In genomic region chr11:46916251-46916650, GRCh38 we compare ENCODE assay signal across 9 cellular contexts. TPM values are rescaled to one million over a fixed set of nuclear protein-coding genes. Genes with fewer than 3 reads are reported as not detected.
DNase-seq lines count a peak whose midpoint lies in the region; ATAC-seq and TF ChIP-seq lines count a peak whose summit lies in the region.
"Had no signal": no experiment of that assay in that cellular context is flagged by ENCODE, and none has a peak within 500 bp of the region (broad histone marks: within the 10 kb centered on the region; RNA-seq: fewer than 3 reads in every experiment).

No MANE protein-coding gene starts in this region.

- DNase-seq in breast epithelium (ENCODE audit: low spot score in 2 of 2), result no peak
- DNase-seq in memory B cell (ENCODE audit: low spot score in 2 of 2), result no peak
- DNase-seq in substantia nigra (lab: John Stamatoyannopoulos, UW), result no peak
- DNase-seq in activated effector memory CD4-positive, alpha-beta T cell treated with anti-CD3 and anti-CD28 coated beads, Interleukin-2, amount 50 U/mL, for 16 hours, result no peak
- DNase-seq in glomerular visceral epithelial cell (ENCODE audit: extremely low spot score), result no peak
- no peak for DNase-seq in NCI-H524 (lab: John Stamatoyannopoulos, UW)
- DNase-seq: activated naive CD4-positive, alpha-beta T cell treated with anti-CD3 and anti-CD28 coated beads, Interleukin-2, amount 50 U/mL, for 16 hours had no signal

- no peak for ATAC-seq in memory B cell (ENCODE audit: low read depth)
- no peak for ATAC-seq in GM21717 (IDR thresholded peaks at IDR 0.05; ENCODE audit: unreplicated experiment)

- intact Hi-C loops in breast epithelium (cut with DNase I; ENCODE audit: low total_unique reads), result no loop called here

- H3K27me3 ChIP-seq in breast epithelium, result no peaks in the 10 kb centered on the region

- peak overlapping the region; percentile 53 to 63 for H3K27ac ChIP-seq in breast epithelium
- peak overlapping the region; percentile 80 for H3K27ac ChIP-seq in substantia nigra (ENCODE audit: low read depth, low read length, poor library complexity, severe bottlenecking)

- peak overlapping the region in 3 of 4 donors; percentile 82 to 91 (median 91) for H3K4me3 Mint-ChIP-seq in IgD-negative memory B cell
- peak overlapping the region; percentile 77 for H3K4me3 Mint-ChIP-seq in memory B cell

- H3K27me3 Mint-ChIP-seq in IgD-negative memory B cell, result peaks cover 47% of the 10 kb centered on the region
- peaks cover 32% of the 10 kb centered on the region for H3K27me3 Mint-ChIP-seq in memory B cell

- TF ChIP-seq CTCF in breast epithelium (IDR thresholded peaks at IDR 0.05), result no peak

- H3K4me1 Mint-ChIP-seq in IgD-negative memory B cell (peaks cover 18 to 21% (median 20%) of the 10 kb centered on the region in 3 donors), memory B cell (peaks cover 21% of the 10 kb centered on the region)

- H3K36me3 ChIP-seq in breast epithelium, result no peaks in the 10 kb centered on the region

- TF ChIP-seq POLR2A in breast epithelium (IDR thresholded peaks at IDR 0.05), result no peak

- H3K36me3 Mint-ChIP-seq in IgD-negative memory B cell (no peaks in the 10 kb centered on the region), memory B cell (no peaks in the 10 kb centered on the region)

- H3K9me3 Mint-ChIP-seq in IgD-negative memory B cell (no peaks in the 10 kb centered on the region), memory B cell (no peaks in the 10 kb centered on the region)

- no peak overlapping the region for H3K27ac Mint-ChIP-seq in IgD-negative memory B cell
- no peak overlapping the region for H3K27ac Mint-ChIP-seq in memory B cell

- H3K4me3 ChIP-seq in breast epithelium, result peak overlapping the region; percentile 61 to 83 (median 70)

- no peaks in the 10 kb centered on the region for H3K9me3 ChIP-seq in breast epithelium

- H3K4me1 ChIP-seq in breast epithelium, result no peaks in the 10 kb centered on the region

RNA-seq across cellular contexts. Expression of gene LRP4, which starts 2.1 kb away (rescaled TPM):
- not detected for polyA plus RNA-seq in IgD-negative memory B cell
- total RNA-seq in breast epithelium, result 1 to 10 TPM; 5.2 to 7.5 (median 6.4) TPM

RNA-seq across cellular contexts. Expression of gene CSTPP1, which starts 20.3 kb away (rescaled TPM):
- 17.5 TPM for polyA plus RNA-seq in IgD-negative memory B cell
- 10 to 100 TPM; 13.4 to 43.6 (median 30.5) TPM for total RNA-seq in breast epithelium
